6 cellular contexts compared by ENCODE assay signal in the genomic region with DNA sequence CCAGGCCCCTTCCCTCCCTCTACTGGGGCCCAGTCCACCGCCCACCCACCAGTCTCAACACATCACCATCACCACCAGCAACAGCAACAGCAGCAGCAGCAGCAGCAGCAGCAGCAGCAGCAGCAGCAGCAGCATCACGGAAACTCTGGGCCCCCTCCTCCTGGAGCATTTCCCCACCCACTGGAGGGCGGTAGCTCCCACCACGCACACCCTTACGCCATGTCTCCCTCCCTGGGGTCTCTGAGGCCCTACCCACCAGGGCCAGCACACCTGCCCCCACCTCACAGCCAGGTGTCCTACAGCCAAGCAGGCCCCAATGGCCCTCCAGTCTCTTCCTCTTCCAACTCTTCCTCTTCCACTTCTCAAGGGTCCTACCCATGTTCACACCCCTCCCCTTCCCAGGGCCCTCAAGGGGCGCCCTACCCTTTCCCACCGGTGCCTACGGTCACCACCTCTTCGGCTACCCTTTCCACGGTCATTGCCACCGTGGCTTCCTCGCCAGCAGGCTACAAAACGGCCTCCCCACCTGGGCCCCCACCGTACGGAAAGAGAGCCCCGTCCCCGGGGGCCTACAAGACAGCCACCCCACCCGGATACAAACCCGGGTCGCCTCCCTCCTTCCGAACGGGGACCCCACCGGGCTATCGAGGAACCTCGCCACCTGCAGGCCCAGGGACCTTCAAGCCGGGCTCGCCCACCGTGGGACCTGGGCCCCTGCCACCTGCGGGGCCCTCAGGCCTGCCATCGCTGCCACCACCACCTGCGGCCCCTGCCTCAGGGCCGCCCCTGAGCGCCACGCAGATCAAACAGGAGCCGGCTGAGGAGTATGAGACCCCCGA. TPM values are rescaled to one million over a fixed set of nuclear protein-coding genes. Genes with fewer than 3 reads are reported as not detected.
DNase-seq lines count a peak whose midpoint lies in the region; ATAC-seq and TF ChIP-seq lines count a peak whose summit lies in the region.

No MANE protein-coding gene starts in this region.

- 13 to 31% methylated on average over 27 to 36 of the region's 36 CpGs for WGBS in lung, 2 donors

- TF ChIP-seq CTCF in AG04449 (IDR thresholded peaks at IDR 0.05; ENCODE audit: insufficient read depth, low read length, missing control alignments) (no peak), lung (IDR thresholded peaks at IDR 0.05; ENCODE audit: control extremely low read depth, extremely low read depth) (no peak)

- peak overlapping the region; percentile 83 to 85 for H3K27ac ChIP-seq in lung (ENCODE audit: low read depth in 1 of 2, low read length in 1 of 2)

- ATAC-seq in HG03439 (IDR thresholded peaks at IDR 0.05; ENCODE audit: unreplicated experiment): peak; percentile 9
- ATAC-seq in lung (ENCODE audit: insufficient read depth, low FRiP score): no peak

- peaks cover 8 to 12% of the 10 kb centered on the region in 2 donors for H3K4me1 ChIP-seq in lung (ENCODE audit: control insufficient read depth in 2 of 2, insufficient read depth in 2 of 2, low read length in 2 of 2)

- no peaks in the 10 kb centered on the region for H3K27me3 ChIP-seq in lung (ENCODE audit: control insufficient read depth, insufficient read depth)

- POLR2A ChIA-PET in AG04449 (lab: Yijun Ruan, JAX): interaction anchor here (1.1 to 2.6 kb wide), 4 partner anchors 8 to 68 kb away, joined by 6 to 18 read pairs (median 10); no protein-coding TSS in a partner anchor

- no peak for DNase-seq in AG04449 (ENCODE audit: low read depth, low spot score)
- DNase-seq in activated naive CD4-positive, alpha-beta T cell treated with Interleukin-2 at 50 U/mL for 16 hours: peak; percentile 64
- no peak for DNase-seq in lung (ENCODE audit: low spot score)
- DNase-seq in LoVo (ENCODE audit: low spot score): no peak
- no peak for DNase-seq in NCI-H774 (lab: John Stamatoyannopoulos, UW)

- H3K4me3 ChIP-seq in AG04449 (ENCODE audit: low read depth, low read length) (peak overlapping the region; percentile 63), lung (no peak overlapping the region)

- CTCF ChIA-PET in AG04449 (lab: Yijun Ruan, JAX): interaction anchor here (0.8 to 10.1 kb wide), 17 partner anchors 8 to 176 kb away, joined by 3 to 134 read pairs (median 5); partner anchors contain the start of gene SPSB2

- peaks cover 0 to 31% of the 10 kb centered on the region in 2 donors for H3K36me3 ChIP-seq in lung (ENCODE audit: control insufficient read depth in 2 of 2, insufficient read depth in 2 of 2, low read length in 2 of 2)

- H3K9me3 ChIP-seq in lung (ENCODE audit: control insufficient read depth in 2 of 2, insufficient read depth in 1 of 2, low read length in 1 of 2): no peaks in the 10 kb centered on the region

RNA-seq across cellular contexts. Expression of gene RNU7-1, which starts 6.8 kb away (rescaled TPM):
- not detected for total RNA-seq in lung
- polyA plus RNA-seq in lung: not detected

RNA-seq across cellular contexts. Expression of gene C12orf57, which starts 7.0 kb away (rescaled TPM):
- 100 to 1,000 TPM in 1 of 2 donors, 10 to 100 TPM in 1; 92.9 to 196 TPM for total RNA-seq in lung
- 100 to 1,000 TPM; 370 to 437 TPM for polyA plus RNA-seq in lung

RNA-seq across cellular contexts. Expression of gene ATN1, which starts 9.1 kb away (rescaled TPM):
- 100 to 1,000 TPM in 1 of 2 donors, 10 to 100 TPM in 1; 72.1 to 113 TPM for total RNA-seq in lung
- 10 to 100 TPM; 63.5 to 87.5 TPM for polyA plus RNA-seq in lung

RNA-seq across cellular contexts. Expression of gene PTPN6, which starts 14.3 kb away (rescaled TPM):
- 100 to 1,000 TPM in 1 of 2 donors, 10 to 100 TPM in 1; 38.2 to 140 TPM for total RNA-seq in lung
- polyA plus RNA-seq in lung: 100 to 1,000 TPM; 201 to 222 TPM

RNA-seq across cellular contexts. Expression of gene ENO2, which starts 22.5 kb away (rescaled TPM):
- total RNA-seq in lung: 10 to 100 TPM; 14.4 to 41.9 TPM
- polyA plus RNA-seq in lung: 10 to 100 TPM; 26.8 to 34.8 TPM
